Comparison of ENCODE assay signal across 10 cellular contexts in the genomic region with DNA sequence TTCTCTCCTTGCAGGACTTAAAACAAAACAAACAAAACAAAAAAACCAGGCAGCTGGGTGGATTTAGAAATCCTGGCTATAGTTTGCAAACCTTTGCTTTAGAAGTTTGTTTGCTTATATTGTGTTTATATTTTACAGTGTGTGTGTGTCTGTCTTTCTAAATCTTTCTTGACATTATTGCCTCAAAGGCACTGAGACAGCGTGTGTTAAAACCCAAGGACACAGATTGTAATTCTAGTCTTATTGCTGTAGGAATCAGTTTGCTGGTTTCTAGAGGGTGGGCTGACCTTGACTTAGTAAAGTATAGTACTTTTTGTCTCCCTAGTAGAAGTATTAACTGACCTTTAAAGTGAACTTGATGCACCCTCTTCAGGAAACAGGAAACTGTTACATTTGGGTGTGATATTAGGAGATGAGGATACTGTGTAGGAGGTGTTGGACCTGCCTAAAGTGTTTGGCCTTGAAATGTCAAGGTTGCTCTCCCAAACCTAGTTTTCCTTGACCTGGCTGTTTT.
DNase-seq lines count a peak whose midpoint lies in the region; ATAC-seq, FAIRE-seq and TF ChIP-seq lines count a peak whose summit lies in the region.
"Had no signal": no experiment of that assay in that cellular context is flagged by ENCODE, and none has a peak within 500 bp of the region (broad histone marks: within the 10 kb centered on the region; RNA-seq: fewer than 3 reads in every experiment).

No MANE protein-coding gene starts in this region.

- H3K4me1 Mint-ChIP-seq in natural killer cell (peaks cover 46 to 54% of the 10 kb centered on the region in 2 donors), glutamatergic neuron (ENCODE audit: low read depth, unreplicated experiment) (peaks cover 9% of the 10 kb centered on the region)
- peaks cover 30 to 34% of the 10 kb centered on the region in 2 donors for H3K4me1 Mint-ChIP-seq in natural killer cell treated with Interleukin-12 subunit alpha and Interleukin-12 subunit beta and Interleukin-15 and Interleukin-18, amount 100 ng/mL, for 72 hours (ENCODE audit: low read depth in 2 of 2)
- H3K4me1 Mint-ChIP-seq in activated CD4-positive, alpha-beta memory T cell treated with anti-CD3 and anti-CD28 coated beads, Interleukin-2, amount 10 ng/mL, durations not matched to agents 7 days and 5 days, result peaks cover 32% of the 10 kb centered on the region

- H3K9me3 ChIP-seq in SK-N-MC (ENCODE audit: low read depth, low read length), result peaks cover 9% of the 10 kb centered on the region; the same call in 1 of the 2 replicates
- no peaks in the 10 kb centered on the region for H3K9me3 ChIP-seq in heart right ventricle

- H3K4me3 Mint-ChIP-seq in natural killer cell (peak overlapping the region; percentile 7), glutamatergic neuron (ENCODE audit: unreplicated experiment) (no peak overlapping the region)
- H3K4me3 Mint-ChIP-seq in natural killer cell treated with Interleukin-12 subunit alpha and Interleukin-12 subunit beta and Interleukin-15 and Interleukin-18, amount 100 ng/mL, for 72 hours, result no peak overlapping the region
- H3K4me3 Mint-ChIP-seq in activated CD4-positive, alpha-beta memory T cell treated with anti-CD3 and anti-CD28 coated beads, Interleukin-2, amount 10 ng/mL, durations not matched to agents 7 days and 5 days, result no peak overlapping the region

- WGBS in heart right ventricle, 2 donors, result 45 to 57% methylated on average over 1 of the region's 1 CpG

- H3K36me3 ChIP-seq in SK-N-MC (ENCODE audit: insufficient read depth, low read length), result peaks cover 22% of the 10 kb centered on the region
- peaks cover 0 to 8% (median 0%) of the 10 kb centered on the region in 9 donors for H3K36me3 ChIP-seq in heart right ventricle

- intact Hi-C loops in natural killer cell (cut with micrococcal nuclease), result no loop called here
- intact Hi-C loops in heart right ventricle (cut with DNase I), result loop anchor here in 1 of 10 donors (5.0 kb wide), 1 partner anchor 72 kb away; a partner anchor contains a TSS

- peak overlapping the region; percentile 44 to 72 for H3K27ac Mint-ChIP-seq in natural killer cell
- no peak overlapping the region for H3K27ac Mint-ChIP-seq in natural killer cell treated with Interleukin-12 subunit alpha and Interleukin-12 subunit beta and Interleukin-15 and Interleukin-18, amount 100 ng/mL, for 72 hours
- H3K27ac Mint-ChIP-seq in activated CD4-positive, alpha-beta memory T cell treated with anti-CD3 and anti-CD28 coated beads, Interleukin-2, amount 10 ng/mL, durations not matched to agents 7 days and 5 days, result no peak overlapping the region
- no peak overlapping the region for H3K27ac Mint-ChIP-seq in glutamatergic neuron (ENCODE audit: unreplicated experiment)

- H3K27ac ChIP-seq in SK-N-MC (no peak overlapping the region), heart right ventricle (no peak overlapping the region)

- H3K4me1 ChIP-seq in heart right ventricle, result peaks cover 2 to 64% (median 47%) of the 10 kb centered on the region in 9 donors

- H3K36me3 Mint-ChIP-seq in natural killer cell (peaks cover 10% of the 10 kb centered on the region), glutamatergic neuron (ENCODE audit: unreplicated experiment) (no peaks in the 10 kb centered on the region)
- H3K36me3 Mint-ChIP-seq in natural killer cell treated with Interleukin-12 subunit alpha and Interleukin-12 subunit beta and Interleukin-15 and Interleukin-18, amount 100 ng/mL, for 72 hours, result peaks cover 4% of the 10 kb centered on the region
- peaks cover 13% of the 10 kb centered on the region for H3K36me3 Mint-ChIP-seq in activated CD4-positive, alpha-beta memory T cell treated with anti-CD3 and anti-CD28 coated beads, Interleukin-2, amount 10 ng/mL, durations not matched to agents 7 days and 5 days (ENCODE audit: low read depth)

- TF ChIP-seq CTCF in natural killer cell (IDR thresholded peaks at IDR 0.05) (no peak), heart right ventricle (IDR thresholded peaks at IDR 0.05) (peak in 1 of 9 donors; percentile 25), D721Med (IDR thresholded peaks at IDR 0.05; ENCODE audit: insufficient read depth, missing control alignments) (no peak), glutamatergic neuron (IDR thresholded peaks at IDR 0.05; ENCODE audit: partially characterized antibody, unreplicated experiment) (no peak)

- DNase-seq in natural killer cell, result no peak
- no peak for DNase-seq in natural killer cell treated with Interleukin-12 subunit alpha and Interleukin-12 subunit beta and Interleukin-15 and Interleukin-18, amount 100 ng/mL, for 72 hours (ENCODE audit: low spot score)
- DNase-seq in SK-N-MC (ENCODE audit: low read depth, low spot score), result no peak
- no peak for DNase-seq in heart right ventricle
- no peak for DNase-seq in activated CD4-positive, alpha-beta memory T cell treated with anti-CD3 and anti-CD28 coated beads, Interleukin-2, amount 10 ng/mL, durations not matched to agents 7 days and 5 days
- DNase-seq in D721Med (ENCODE audit: insufficient read length, low spot score), result no peak
- no peak for DNase-seq in NCI-H526 (lab: John Stamatoyannopoulos, UW)
- DNase-seq in glutamatergic neuron, result no peak
- DNase-seq: effector CD4-positive, alpha-beta T cell; NCI-H345 had no signal

- peak in 1 of 3 donors; percentile 53 for ATAC-seq in natural killer cell
- no peak for ATAC-seq in natural killer cell treated with Interleukin-12 subunit alpha and Interleukin-12 subunit beta and Interleukin-15 and Interleukin-18, amount 100 ng/mL, for 72 hours
- ATAC-seq in heart right ventricle, result peak in 6 of 8 donors; percentile 32 to 75 (median 64)

- no peaks in the 10 kb centered on the region for H3K27me3 Mint-ChIP-seq in natural killer cell (ENCODE audit: low read depth in 2 of 2)
- no peaks in the 10 kb centered on the region for H3K27me3 Mint-ChIP-seq in natural killer cell treated with Interleukin-12 subunit alpha and Interleukin-12 subunit beta and Interleukin-15 and Interleukin-18, amount 100 ng/mL, for 72 hours
- H3K27me3 Mint-ChIP-seq in activated CD4-positive, alpha-beta memory T cell treated with anti-CD3 and anti-CD28 coated beads, Interleukin-2, amount 10 ng/mL, durations not matched to agents 7 days and 5 days, result no peaks in the 10 kb centered on the region
- H3K27me3 Mint-ChIP-seq in glutamatergic neuron (ENCODE audit: unreplicated experiment), result no peaks in the 10 kb centered on the region

- H3K27me3 ChIP-seq in heart right ventricle, result no peaks in the 10 kb centered on the region

- H3K4me3 ChIP-seq in SK-N-MC, result no peak overlapping the region
- no peak overlapping the region for H3K4me3 ChIP-seq in heart right ventricle

- no peak for FAIRE-seq in D721Med (lab: Jason Lieb, UNC)

- peak overlapping the region; percentile 10 for H3K9ac ChIP-seq in SK-N-MC (ENCODE audit: insufficient read length)

- CTCF ChIA-PET in activated CD4-positive, alpha-beta memory T cell treated with anti-CD3 and anti-CD28 coated beads, Interleukin-2, amount 10 ng/mL, durations not matched to agents 7 days and 5 days (lab: Charles Lee), result interaction anchor here (1.3 kb wide), 1 partner anchor 149 kb away, joined by 3 read pairs; no protein-coding TSS in a partner anchor

- POLR2A ChIA-PET in activated CD4-positive, alpha-beta memory T cell treated with anti-CD3 and anti-CD28 coated beads, Interleukin-2, amount 10 ng/mL, durations not matched to agents 7 days and 5 days (lab: Charles Lee), result no interaction called here

- H3K9me3 Mint-ChIP-seq in natural killer cell (no peaks in the 10 kb centered on the region), glutamatergic neuron (ENCODE audit: unreplicated experiment) (peaks cover 1% of the 10 kb centered on the region)
- no peaks in the 10 kb centered on the region for H3K9me3 Mint-ChIP-seq in natural killer cell treated with Interleukin-12 subunit alpha and Interleukin-12 subunit beta and Interleukin-15 and Interleukin-18, amount 100 ng/mL, for 72 hours
- H3K9me3 Mint-ChIP-seq in activated CD4-positive, alpha-beta memory T cell treated with anti-CD3 and anti-CD28 coated beads, Interleukin-2, amount 10 ng/mL, durations not matched to agents 7 days and 5 days, result no peaks in the 10 kb centered on the region

Comparison
In these comparisons a context has a peak if more than half of its experiments do, and no peak if none do; other contexts are left out.
1. H3K27ac Mint-ChIP-seq: peak in natural killer cell (2 of 2); none in natural killer cell treated with Interleukin-12 subunit alpha and Interleukin-12 subunit beta and Interleukin-15 and Interleukin-18, amount 100 ng/mL, for 72 hours (0 of 2), activated CD4-positive, alpha-beta memory T cell treated with anti-CD3 and anti-CD28 coated beads, Interleukin-2, amount 10 ng/mL, durations not matched to agents 7 days and 5 days (single experiment) and glutamatergic neuron (single experiment).
2. ATAC-seq: peak in heart right ventricle (6 of 8); none in natural killer cell treated with Interleukin-12 subunit alpha and Interleukin-12 subunit beta and Interleukin-15 and Interleukin-18, amount 100 ng/mL, for 72 hours (0 of 2).